2 cellular contexts compared by ENCODE assay signal in the genomic region with DNA sequence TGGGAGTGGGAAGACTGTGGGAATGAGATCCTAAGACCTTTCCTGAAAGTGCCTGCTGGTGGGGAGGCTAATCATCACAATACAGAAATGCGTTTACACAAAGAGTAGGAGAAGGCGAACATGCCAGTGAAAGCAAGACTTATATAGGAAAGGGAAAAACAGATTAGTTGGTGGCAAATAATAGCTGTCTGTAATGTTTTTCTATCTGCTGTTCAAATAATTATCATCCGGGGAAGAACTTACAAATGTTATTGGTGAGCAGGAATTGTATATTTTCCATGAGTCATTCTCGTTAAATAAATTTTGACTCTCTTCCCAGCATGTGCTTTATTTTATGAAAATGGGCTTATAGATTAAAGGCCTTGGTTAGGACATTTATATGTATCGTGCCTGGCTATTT.
TF ChIP-seq lines count a peak whose summit lies in the region.

No MANE protein-coding gene starts in this region.

TF ChIP-seq in IMR-90, 13 proteins besides CTCF, POLR2A, EP300 and RAD21:
- TF ChIP-seq CEBPB (IDR thresholded peaks at IDR 0.05; ENCODE audit: low read depth, low read length) (no peak), MAZ (IDR thresholded peaks at IDR 0.05; ENCODE audit: borderline replicate concordance, low read depth, low read length) (no peak), RCOR1 (IDR thresholded peaks at IDR 0.05; ENCODE audit: insufficient replicate concordance, low read length) (no peak), RFX5 (IDR thresholded peaks at IDR 0.05; ENCODE audit: low read depth, low read length) (no peak), MAFK (IDR thresholded peaks at IDR 0.05; ENCODE audit: low read depth, low read length) (no peak), BHLHE40 (IDR thresholded peaks at IDR 0.05; ENCODE audit: low read depth, low read length) (no peak), MXI1 (IDR thresholded peaks at IDR 0.05; ENCODE audit: borderline replicate concordance, low read depth, low read length) (no peak), CHD1 (IDR thresholded peaks at IDR 0.05; ENCODE audit: low read depth, low read length) (no peak)
- TF ChIP-seq, protein P1, sequence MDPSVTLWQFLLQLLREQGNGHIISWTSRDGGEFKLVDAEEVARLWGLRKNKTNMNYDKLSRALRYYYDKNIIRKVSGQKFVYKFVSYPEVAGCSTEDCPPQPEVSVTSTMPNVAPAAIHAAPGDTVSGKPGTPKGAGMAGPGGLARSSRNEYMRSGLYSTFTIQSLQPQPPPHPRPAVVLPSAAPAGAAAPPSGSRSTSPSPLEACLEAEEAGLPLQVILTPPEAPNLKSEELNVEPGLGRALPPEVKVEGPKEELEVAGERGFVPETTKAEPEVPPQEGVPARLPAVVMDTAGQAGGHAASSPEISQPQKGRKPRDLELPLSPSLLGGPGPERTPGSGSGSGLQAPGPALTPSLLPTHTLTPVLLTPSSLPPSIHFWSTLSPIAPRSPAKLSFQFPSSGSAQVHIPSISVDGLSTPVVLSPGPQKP (IDR thresholded peaks at IDR 0.05; ENCODE audit: borderline replicate concordance, low read depth, low read length) = no peak
- TF ChIP-seq, protein P2, sequence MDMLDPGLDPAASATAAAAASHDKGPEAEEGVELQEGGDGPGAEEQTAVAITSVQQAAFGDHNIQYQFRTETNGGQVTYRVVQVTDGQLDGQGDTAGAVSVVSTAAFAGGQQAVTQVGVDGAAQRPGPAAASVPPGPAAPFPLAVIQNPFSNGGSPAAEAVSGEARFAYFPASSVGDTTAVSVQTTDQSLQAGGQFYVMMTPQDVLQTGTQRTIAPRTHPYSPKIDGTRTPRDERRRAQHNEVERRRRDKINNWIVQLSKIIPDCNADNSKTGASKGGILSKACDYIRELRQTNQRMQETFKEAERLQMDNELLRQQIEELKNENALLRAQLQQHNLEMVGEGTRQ (IDR thresholded peaks at IDR 0.05; ENCODE audit: low read depth, low read length) = no peak

TF ChIP-seq in H1, 55 proteins besides CTCF, POLR2A, EP300 and RAD21:
- TF ChIP-seq RNF2 (IDR thresholded peaks at IDR 0.05; ENCODE audit: borderline replicate concordance, low read depth, low read length, missing control alignments, poor library complexity, severe bottlenecking) (no peak), SUZ12 (IDR thresholded peaks at IDR 0.05; ENCODE audit: low read length) (no peak)
